ENCODE assay signal across 2 cellular contexts in the genomic region with DNA sequence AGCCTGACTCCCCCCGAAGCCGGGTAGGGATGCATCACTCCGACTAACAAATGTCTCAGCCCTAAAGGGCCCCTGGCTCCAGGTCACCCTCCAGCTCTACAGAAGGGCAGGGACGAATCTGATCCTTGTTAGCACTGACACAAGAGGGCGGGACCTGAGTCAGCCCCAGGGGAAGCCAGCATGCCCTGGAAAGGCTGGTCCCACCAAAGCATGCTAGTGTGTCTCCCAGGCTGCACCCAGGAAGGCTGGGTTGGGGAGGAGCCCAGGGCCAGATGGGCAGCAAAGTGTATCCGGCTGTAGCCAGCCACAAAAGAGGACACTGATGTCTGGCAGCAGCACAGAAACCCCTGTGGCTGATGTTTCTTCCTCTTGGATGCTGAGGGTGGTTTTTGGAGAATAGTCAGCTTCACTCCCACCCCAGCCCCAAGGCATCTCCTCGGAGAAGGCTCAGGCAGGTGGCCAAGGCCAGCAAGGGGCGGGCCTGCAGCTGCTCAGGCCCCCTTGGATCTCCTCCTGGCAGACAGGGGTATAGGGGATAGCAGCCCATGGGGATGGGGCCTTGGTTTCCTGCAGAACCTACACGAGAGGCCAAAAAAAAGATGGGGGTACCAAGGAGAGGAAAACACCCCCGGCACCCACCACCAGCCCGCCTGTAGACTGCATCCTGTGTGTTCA.
A peak's percentile ranks its signal among the peaks of the same experiment; 100 is the strongest.
TF ChIP-seq lines count a peak whose summit lies in the region.

No MANE protein-coding gene starts in this region.

TF ChIP-seq in HEK293, 187 proteins besides CTCF, POLR2A, EP300 and RAD21:
- TF ChIP-seq GLIS2 (tag by site-specific recombination; IDR thresholded peaks at IDR 0.05) (0 out of 2 replicates have a peak, but pooled peaks have one; percentile 2), ZNF23 (tag by site-specific recombination; IDR thresholded peaks at IDR 0.05; ENCODE audit: borderline replicate concordance) (no peak), ZNF658 (tag by site-specific recombination; IDR thresholded peaks at IDR 0.05) (no peak)

TF ChIP-seq in neural cell, 6 proteins besides CTCF, POLR2A, EP300 and RAD21:
- TF ChIP-seq SMC3 (conservative IDR thresholded peaks at IDR 0.05; ENCODE audit: poor library complexity) (no peak), POLR2AphosphoS5 (IDR thresholded peaks at IDR 0.05) (peak; percentile 9)
